2 cellular contexts compared by ENCODE assay signal in genomic region chr17:19019041-19019941, GRCh38.
TF ChIP-seq lines count a peak whose summit lies in the region.

No MANE protein-coding gene starts in this region.

TF ChIP-seq in IMR-90, 13 proteins besides CTCF, POLR2A, EP300 and RAD21:
- TF ChIP-seq MAZ (IDR thresholded peaks at IDR 0.05; ENCODE audit: borderline replicate concordance, low read depth, low read length) (no peak), NFE2L2 (IDR thresholded peaks at IDR 0.05; ENCODE audit: low read depth, low read length) (no peak), MXI1 (IDR thresholded peaks at IDR 0.05; ENCODE audit: borderline replicate concordance, low read depth, low read length) (no peak), ELK1 (IDR thresholded peaks at IDR 0.05; ENCODE audit: borderline replicate concordance, low read depth, low read length) (no peak), RFX5 (IDR thresholded peaks at IDR 0.05; ENCODE audit: low read depth, low read length) (no peak), CHD1 (IDR thresholded peaks at IDR 0.05; ENCODE audit: low read depth, low read length) (no peak), RCOR1 (IDR thresholded peaks at IDR 0.05; ENCODE audit: insufficient replicate concordance, low read length) (no peak), CEBPB (IDR thresholded peaks at IDR 0.05; ENCODE audit: low read depth, low read length) (no peak)

TF ChIP-seq in H1, 55 proteins besides CTCF, POLR2A, EP300 and RAD21:
- no peak for TF ChIP-seq POLR2AphosphoS5 (IDR thresholded peaks at IDR 0.05; ENCODE audit: low read depth, low read length)
- no peak for TF ChIP-seq HDAC6 (IDR thresholded peaks at IDR 0.05; ENCODE audit: low read depth, low read length)
- TF ChIP-seq KDM5A (IDR thresholded peaks at IDR 0.05; ENCODE audit: low read length), result no peak
- TF ChIP-seq KDM1A (IDR thresholded peaks at IDR 0.05; ENCODE audit: borderline replicate concordance, low read length), result no peak
- no peak for TF ChIP-seq CBX8 (IDR thresholded peaks at IDR 0.05; ENCODE audit: borderline replicate concordance, low read depth, low read length)
